Comparison of ENCODE assay signal across 17 cellular contexts in genomic region chr1:39872698-39873097, GRCh38. TPM values are rescaled to one million over a fixed set of nuclear protein-coding genes. Genes with fewer than 3 reads are reported as not detected.
DNase-seq lines count a peak whose midpoint lies in the region; ATAC-seq and TF ChIP-seq lines count a peak whose summit lies in the region.
"Had no signal": no experiment of that assay in that cellular context is flagged by ENCODE, and none has a peak within 500 bp of the region (broad histone marks: within the 10 kb centered on the region; RNA-seq: fewer than 3 reads in every experiment).

No MANE protein-coding gene starts in this region.

- DNase-seq in NCI-H510A (lab: John Stamatoyannopoulos, UW) (peak; percentile 82), NCI-H510A treated with DMSO at 0.1 percent for 48 hours (lab: John Stamatoyannopoulos, UW) (no peak), PC-3 (no peak), fibroblast of pulmonary artery (ENCODE audit: low read depth) (peak; percentile 22), GM19240 (ENCODE audit: insufficient read length, low spot score) (no peak), H4 (ENCODE audit: low spot score) (no peak)
- DNase-seq: Calu3; CD8-positive, alpha-beta memory T cell; DMS79; HCEC 1CT; NCI-H1694 treated with DMSO at 0.1 percent for 48 hours; NCI-H82; Peyer's patch; T-helper 1 cell had no signal

- no peaks in the 10 kb centered on the region for H3F3A ChIP-seq in PC-3 (ENCODE audit: low read length, unreplicated experiment)

- no peak overlapping the region for H3K4me2 ChIP-seq in PC-3 (ENCODE audit: low read length)
- H3K4me2 ChIP-seq: GM23338 had no signal

- H3K9me2 ChIP-seq in PC-3 (replicated peaks; ENCODE audit: low read length): no peaks in the 10 kb centered on the region

- ATAC-seq in PC-3 (peak; percentile 22; the same call in 1 of the 2 replicates), HG02588 (IDR thresholded peaks at IDR 0.05; ENCODE audit: unreplicated experiment) (no peak)
- ATAC-seq: GM23338 had no signal

- H3K79me2 ChIP-seq in PC-3 (ENCODE audit: low read length): peaks cover 87% of the 10 kb centered on the region

- H4K20me1 ChIP-seq in PC-3 (ENCODE audit: low read length): peaks cover 21% of the 10 kb centered on the region; the same call in 1 of the 2 replicates

- H3K9ac ChIP-seq in PC-3 (ENCODE audit: low read length): no peak overlapping the region

- no TSS peak for BruUV-seq in PC-3 (replicated peaks; lab: Mats Ljungman, UMichigan)

- intact Hi-C loops in PC-3 (cut with micrococcal nuclease): no loop called here

- POLR2A ChIA-PET in PC-3 (lab: Charles Lee; ENCODE audit: unreplicated experiment): interaction anchor here (0.6 kb wide), 1 partner anchor 35 kb away, joined by 4 read pairs; no protein-coding TSS in a partner anchor

- TF ChIP-seq CTCF in PC-3 (conservative IDR thresholded peaks at IDR 0.05; ENCODE audit: low read depth, low read length) (no peak), fibroblast of pulmonary artery (IDR thresholded peaks at IDR 0.05; ENCODE audit: low read length, missing control alignments) (no peak)

- H2AFZ ChIP-seq in PC-3 (ENCODE audit: low read length): no peak overlapping the region
- H2AFZ ChIP-seq: GM23338 had no signal

- CTCF ChIA-PET in PC-3 (lab: Charles Lee): no interaction called here

- H3K4me3 ChIP-seq in PC-3 (ENCODE audit: low read length) (no peak overlapping the region), fibroblast of pulmonary artery (replicated peaks; ENCODE audit: low read depth, low read length) (no peak overlapping the region)
- H3K4me3 ChIP-seq: GM23338, Peyer's patch had no signal

- H3K9me3 ChIP-seq in PC-3 (ENCODE audit: low read length): no peaks in the 10 kb centered on the region
- H3K9me3 ChIP-seq: Peyer's patch had no signal

- H3K36me3 ChIP-seq in PC-3 (ENCODE audit: low read depth, low read length): peaks cover 14% of the 10 kb centered on the region
- H3K36me3 ChIP-seq: Peyer's patch had no signal

- H3K4me1 ChIP-seq in PC-3 (ENCODE audit: insufficient read depth, low read length): no peaks in the 10 kb centered on the region

- no peak overlapping the region for H3K27ac ChIP-seq in PC-3 (ENCODE audit: low read length)
- H3K27ac ChIP-seq: C4-2B, Peyer's patch had no signal

- no peaks in the 10 kb centered on the region for H3K27me3 ChIP-seq in PC-3 (ENCODE audit: low read length)
- H3K27me3 ChIP-seq: Peyer's patch had no signal

RNA-seq across cellular contexts. Expression of gene TRIT1, which starts 10.6 kb away (rescaled TPM):
- 31.0 and 35.6 TPM in 2 replicates for total RNA-seq in PC-3 (2014; rRNA removed)
- 24.4 and 28.1 TPM in 2 replicates for total RNA-seq in H4 (2014; rRNA removed; shearing (Covaris generic))

RNA-seq across cellular contexts. Expression of gene MYCL, which starts 29.0 kb away (rescaled TPM):
- total RNA-seq in PC-3 (2014; rRNA removed): 4.0 and 6.6 TPM in 2 replicates
- total RNA-seq in H4 (2014; rRNA removed; shearing (Covaris generic)): not detected in 2 replicates

Comparison
In these comparisons a context has a peak if more than half of its experiments do, and no peak if none do; other contexts are left out.
1. DNase-seq: peak in NCI-H510A (single experiment) and fibroblast of pulmonary artery (single experiment); none in NCI-H510A treated with DMSO at 0.1 percent for 48 hours (single experiment), PC-3 (single experiment), GM19240 (single experiment) and H4 (single experiment).